ENCODE assay signal across 14 cellular contexts in the genomic region with DNA sequence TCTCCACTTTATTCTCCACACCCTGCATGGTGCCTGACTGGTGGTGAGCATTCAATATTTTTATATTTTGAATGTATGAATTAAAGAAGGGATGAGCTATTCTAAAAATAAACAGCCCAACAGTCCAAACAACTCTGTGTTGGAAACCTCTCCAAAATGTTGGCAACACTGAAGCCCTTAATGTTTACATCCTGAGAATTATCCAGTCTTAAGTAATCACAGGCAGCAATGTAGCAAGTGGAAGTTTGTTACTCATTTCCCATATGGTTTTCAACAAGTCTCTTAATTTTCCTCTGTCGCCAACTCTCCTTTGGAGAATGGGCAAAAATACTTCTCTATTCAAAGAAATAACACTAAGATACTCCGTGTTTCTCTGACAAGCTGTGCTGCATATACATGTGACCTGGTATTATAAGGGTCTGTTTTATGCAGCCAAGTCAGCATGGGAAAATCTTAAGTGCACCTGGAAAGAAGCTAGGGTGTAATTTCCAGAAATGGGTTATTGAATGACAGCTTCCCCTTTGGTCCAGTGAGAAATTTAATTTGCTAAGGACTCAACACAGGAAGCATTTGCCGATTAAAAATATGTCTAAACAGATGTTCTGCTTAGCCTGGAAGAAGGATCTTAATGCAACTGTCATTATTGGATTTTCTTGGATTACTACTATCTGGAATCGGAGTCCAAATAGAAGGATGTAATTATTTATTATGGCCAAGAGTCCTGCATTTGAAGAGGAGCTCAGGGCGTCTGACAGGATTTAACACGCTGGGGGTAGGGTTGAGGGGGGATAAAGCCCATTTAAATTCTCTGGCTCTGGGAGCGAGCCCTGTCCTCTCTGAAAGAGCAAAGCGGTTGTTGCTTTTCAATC.
"Had no signal": no experiment of that assay in that cellular context is flagged by ENCODE, and none has a peak within 500 bp of the region (broad histone marks: within the 10 kb centered on the region; RNA-seq: fewer than 3 reads in every experiment).

No MANE protein-coding gene starts in this region.

- H3K4me1 ChIP-seq: tibial artery, uterus had no signal

- DNase-seq: activated CD4-positive, alpha-beta T cell treated with anti-CD3 and anti-CD28 coated beads for 4 hours; activated naive CD4-positive, alpha-beta T cell; central memory CD4-positive, alpha-beta T cell; cortex of kidney; effector CD8-positive, alpha-beta T cell; immature natural killer cell; left cardiac atrium; naive thymus-derived CD4-positive, alpha-beta T cell; occipital lobe; retina; T1000; tibial artery; uterus had no signal

- H3K36me3 ChIP-seq: tibial artery, uterus had no signal

- H3K4me1 Mint-ChIP-seq: immature natural killer cell; naive thymus-derived CD4-positive, alpha-beta T cell had no signal

- H3K27ac ChIP-seq: tibial artery, uterus had no signal

- H3K4me3 Mint-ChIP-seq: activated T-helper 1 cell treated with anti-CD3 and anti-CD28 coated beads, Interleukin-12 subunit alpha, Interleukin-12 subunit beta, Interleukin-2, Interleukin-4 antibody, amounts not matched to agents 30 ng/mL and 10 ng/mL and 1 ng/mL, durations not matched to agents 14 hours and 24 hours and 36 hours; immature natural killer cell; naive thymus-derived CD4-positive, alpha-beta T cell had no signal

- H3K27ac Mint-ChIP-seq: activated T-helper 1 cell treated with anti-CD3 and anti-CD28 coated beads, Interleukin-12 subunit alpha, Interleukin-12 subunit beta, Interleukin-2, Interleukin-4 antibody, amounts not matched to agents 30 ng/mL and 10 ng/mL and 1 ng/mL, durations not matched to agents 14 hours and 24 hours and 36 hours; immature natural killer cell; naive thymus-derived CD4-positive, alpha-beta T cell had no signal

- ATAC-seq: naive thymus-derived CD4-positive, alpha-beta T cell had no signal

- H3K9me3 Mint-ChIP-seq: immature natural killer cell had no signal

- H3K27me3 ChIP-seq: uterus had no signal

- H3K9me3 ChIP-seq: tibial artery, uterus had no signal

- H3K4me3 ChIP-seq: tibial artery, uterus had no signal

- H3K36me3 Mint-ChIP-seq: immature natural killer cell had no signal
